1 cellular context compared by ENCODE assay signal in genomic region chr2:206765242-206766056, GRCh38.
A peak's percentile ranks its signal among the peaks of the same experiment; 100 is the strongest.
TF ChIP-seq lines count a peak whose summit lies in the region.

Gene FASTKD2 (plus strand): TSS chr2:206765606. CDS start chr2:206766694, 1,088 bp downstream.
Gene MDH1B (minus strand): TSS chr2:206765328. CDS start chr2:206765271, 57 bp downstream.

TF ChIP-seq in HEK293, 187 proteins besides CTCF, POLR2A, EP300 and RAD21 (continued from another document):
- TF ChIP-seq ZNF518A (tag by site-specific recombination; conservative IDR thresholded peaks at IDR 0.05; ENCODE audit: low read depth) (peak; percentile 54), ZNF239 (tag by site-specific recombination; IDR thresholded peaks at IDR 0.05) (no peak), YY1 (tag by site-specific recombination; IDR thresholded peaks at IDR 0.05) (peak; percentile 83), ZNF513 (tag by site-specific recombination; IDR thresholded peaks at IDR 0.05) (no peak), ZEB2 (tag by site-specific recombination; IDR thresholded peaks at IDR 0.05) (no peak), SP7 (tag by site-specific recombination; IDR thresholded peaks at IDR 0.05) (peak; percentile 39; the same call in 1 of the 2 replicates), GLIS1 (tag by site-specific recombination; IDR thresholded peaks at IDR 0.05) (peak; percentile 50), ZNF692 (tag by site-specific recombination; IDR thresholded peaks at IDR 0.05) (peak; percentile 96), ZNF660 (tag by site-specific recombination; IDR thresholded peaks at IDR 0.05) (0 out of 2 replicates have a peak, but pooled peaks have one; percentile 20), ZNF76 (tag by site-specific recombination; IDR thresholded peaks at IDR 0.05; ENCODE audit: borderline replicate concordance, low read depth) (peak; percentile 3; the same call in 1 of the 2 replicates), ZNF2 (tag by site-specific recombination; IDR thresholded peaks at IDR 0.05) (0 out of 2 replicates have a peak, but pooled peaks have one; percentile 13), ZNF335 (tag by site-specific recombination; conservative IDR thresholded peaks at IDR 0.05) (peak; percentile 95), OVOL3 (tag by site-specific recombination; IDR thresholded peaks at IDR 0.05) (no peak)
